In the genomic region with DNA sequence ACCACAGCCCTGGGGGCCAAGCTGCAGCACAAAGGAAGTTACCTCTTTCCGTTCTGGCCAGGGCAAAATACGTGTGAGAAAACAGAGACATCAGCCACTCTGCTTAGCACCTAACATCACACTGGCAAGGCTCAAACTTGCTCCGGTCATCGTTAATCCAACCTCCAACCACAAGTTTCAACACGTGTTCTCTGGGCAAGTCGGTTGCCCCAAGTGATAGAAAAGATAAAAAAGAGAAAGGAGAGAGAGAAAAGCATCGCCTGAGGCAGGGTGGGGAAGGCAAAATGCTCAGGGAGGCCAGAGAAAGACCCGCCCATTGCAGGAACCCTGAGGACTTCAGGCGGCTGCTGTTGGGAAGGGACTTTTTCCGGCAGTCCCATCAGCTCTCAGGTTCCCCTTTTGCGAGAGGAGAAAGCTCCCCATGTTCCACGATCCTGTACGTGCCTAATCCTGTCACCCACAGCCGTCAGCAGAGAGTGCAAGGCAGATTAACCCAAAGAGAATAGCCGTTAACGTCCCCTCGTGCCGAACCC, we compare ENCODE assay signal across 9 cellular contexts. TPM values are rescaled to one million over a fixed set of nuclear protein-coding genes. Genes with fewer than 3 reads are reported as not detected.
DNase-seq lines count a peak whose midpoint lies in the region; ATAC-seq and TF ChIP-seq lines count a peak whose summit lies in the region.
"Had no signal": no experiment of that assay in that cellular context is flagged by ENCODE, and none has a peak within 500 bp of the region (broad histone marks: within the 10 kb centered on the region; RNA-seq: fewer than 3 reads in every experiment).

No MANE protein-coding gene starts in this region.

- peak; percentile 46 for TF ChIP-seq POLR2A in GM19099 (IDR thresholded peaks at IDR 0.05; ENCODE audit: extremely low read depth, insufficient read length, low read depth)

- H3K79me2 ChIP-seq in OCI-LY7 (ENCODE audit: insufficient read depth, low read depth, low read length): no peaks in the 10 kb centered on the region

- peaks cover 72% of the 10 kb centered on the region for H3K4me1 ChIP-seq in OCI-LY7 (ENCODE audit: insufficient read depth, low read length, poor library complexity, severe bottlenecking)

- H2AFZ ChIP-seq in OCI-LY7 (ENCODE audit: low read length): peak overlapping the region; percentile 77

- H3K27ac ChIP-seq in OCI-LY7 (ENCODE audit: low read depth, low read length, poor library complexity, severe bottlenecking): peak overlapping the region; percentile 52

- no peak for TF ChIP-seq CTCF in OCI-LY7 (conservative IDR thresholded peaks at IDR 0.05; ENCODE audit: low read length)
- no peak for TF ChIP-seq CTCF in fibroblast of the aortic adventitia (IDR thresholded peaks at IDR 0.05; ENCODE audit: insufficient read depth, low read length)

- H3K36me3 ChIP-seq in OCI-LY7 (ENCODE audit: insufficient read depth, low read length): no peaks in the 10 kb centered on the region

- no peaks in the 10 kb centered on the region for H3K9me3 ChIP-seq in OCI-LY7 (ENCODE audit: low read length)

- CTCF ChIA-PET in OCI-LY7 (lab: Charles Lee; ENCODE audit: unreplicated experiment): no interaction called here

- POLR2A ChIA-PET in OCI-LY7 (lab: Charles Lee): interaction anchor here (0.9 to 1.4 kb wide), 2 partner anchors 11 to 22 kb away, joined by 3 to 6 read pairs; no protein-coding TSS in a partner anchor

- intact Hi-C loops in OCI-LY7 (cut with micrococcal nuclease; ENCODE audit: unreplicated experiment): loop anchor here (1.0 kb wide), 1 partner anchor 22 kb away; no protein-coding TSS in a partner anchor

- H3K9me2 ChIP-seq in OCI-LY7 (ENCODE audit: insufficient read depth, low read length): no peaks in the 10 kb centered on the region

- DNase-seq in A172 (ENCODE audit: low spot score) (peak; percentile 60), OCI-LY7 (ENCODE audit: low spot score) (peak; percentile 54), fibroblast of the aortic adventitia (ENCODE audit: low read depth) (peak; percentile 56), COLO829 (ENCODE audit: low spot score) (no peak), DMS153 (lab: John Stamatoyannopoulos, UW) (no peak)

- no peaks in the 10 kb centered on the region for H4K20me1 ChIP-seq in OCI-LY7 (ENCODE audit: insufficient read depth, low read length)

- BruUV-seq in OCI-LY7 (replicated peaks; lab: Mats Ljungman, UMichigan): no TSS peak

- no peak overlapping the region for H3K4me3 ChIP-seq in OCI-LY7 (ENCODE audit: low read depth, low read length, poor library complexity, severe bottlenecking)
- H3K4me3 ChIP-seq in fibroblast of the aortic adventitia (ENCODE audit: low read depth, low read length): no peak overlapping the region

- H3K4me2 ChIP-seq in OCI-LY7 (ENCODE audit: low read length): peak overlapping the region; percentile 55

- ATAC-seq in GM18873 (IDR thresholded peaks at IDR 0.05; ENCODE audit: low FRiP score, unreplicated experiment): no peak
- no peak for ATAC-seq in HG03521 (IDR thresholded peaks at IDR 0.05; ENCODE audit: unreplicated experiment)

RNA-seq across cellular contexts. Expression of gene B4GALNT4, which starts 18.5 kb away (rescaled TPM):
- total RNA-seq in A172 (2014; rRNA removed; shearing (Covaris generic)): 27.9 and 40.8 TPM in 2 replicates
- not detected in 2 replicates for total RNA-seq in OCI-LY7 (2014; rRNA removed; shearing (Covaris generic))
- not detected in 2 replicates for total RNA-seq in OCI-LY7 (2022)
- 1.5 and 1.9 TPM in 2 replicates for total RNA-seq in fibroblast of the aortic adventitia (ENCODE audit: low replicate concordance)

RNA-seq across cellular contexts. Expression of gene IFITM3, which starts 30.1 kb away (rescaled TPM):
- 63.1 and 73.6 TPM in 2 replicates for total RNA-seq in A172 (2014; rRNA removed; shearing (Covaris generic))
- total RNA-seq in OCI-LY7 (2014; rRNA removed; shearing (Covaris generic)): 0.95 and 1.5 TPM in 2 replicates
- total RNA-seq in OCI-LY7 (2022) (1.5 and 2.2 TPM in 2 replicates), fibroblast of the aortic adventitia (ENCODE audit: low replicate concordance) (34.3 and 95.4 TPM in 2 replicates)

RNA-seq across cellular contexts. Expression of gene IFITM1, which starts 36.9 kb away (rescaled TPM):
- 3.1 and 4.5 TPM in 2 replicates for total RNA-seq in A172 (2014; rRNA removed; shearing (Covaris generic))
- total RNA-seq in OCI-LY7 (2014; rRNA removed; shearing (Covaris generic)): 30.3 and 36.4 TPM in 2 replicates
- 72.4 TPM in 2 replicates for total RNA-seq in OCI-LY7 (2022)
- total RNA-seq in fibroblast of the aortic adventitia (ENCODE audit: low replicate concordance): 20.9 and 24.2 TPM in 2 replicates

RNA-seq across cellular contexts. Expression of gene IFITM2, which starts 43.2 kb away (rescaled TPM):
- 17.6 and 22.6 TPM in 2 replicates for total RNA-seq in A172 (2014; rRNA removed; shearing (Covaris generic))
- total RNA-seq in OCI-LY7 (2014; rRNA removed; shearing (Covaris generic)): 9.5 and 22.1 TPM in 2 replicates
- 110 and 117 TPM in 2 replicates for total RNA-seq in OCI-LY7 (2022)
- 50.1 and 88.1 TPM in 2 replicates for total RNA-seq in fibroblast of the aortic adventitia (ENCODE audit: low replicate concordance)

RNA-seq across cellular contexts. Expression of gene PKP3, which starts 43.2 kb away (rescaled TPM):
- total RNA-seq in A172 (2014; rRNA removed; shearing (Covaris generic)): 39.8 and 44.0 TPM in 2 replicates
- not detected in 2 replicates for total RNA-seq in OCI-LY7 (2014; rRNA removed; shearing (Covaris generic))
- total RNA-seq in OCI-LY7 (2022) (not detected in 2 replicates), fibroblast of the aortic adventitia (ENCODE audit: low replicate concordance) (1.3 and 5.6 TPM in 2 replicates)
- total RNA-seq: T-helper 2 cell treated with Interferon-gamma antibody and Interleukin-4, amounts not matched to agents 100 ng/mL and 5 ng/mL, for 36 hours had no signal

Comparison
In these comparisons a context has a peak if more than half of its experiments do, and no peak if none do; other contexts are left out.
1. DNase-seq: peak in A172 (single experiment), OCI-LY7 (single experiment) and fibroblast of the aortic adventitia (single experiment); none in COLO829 (single experiment) and DMS153 (single experiment).
2. RNA of gene IFITM3, which starts 30.1 kb away (total RNA-seq): 34.3 to 95.4 TPM in fibroblast of the aortic adventitia and 63.1 to 73.6 TPM in A172; 0.95 to 2.2 TPM in OCI-LY7; every median in the first group is over 10 times any median in the second.